Comparison of ENCODE assay signal across 1 cellular context in the genomic region with DNA sequence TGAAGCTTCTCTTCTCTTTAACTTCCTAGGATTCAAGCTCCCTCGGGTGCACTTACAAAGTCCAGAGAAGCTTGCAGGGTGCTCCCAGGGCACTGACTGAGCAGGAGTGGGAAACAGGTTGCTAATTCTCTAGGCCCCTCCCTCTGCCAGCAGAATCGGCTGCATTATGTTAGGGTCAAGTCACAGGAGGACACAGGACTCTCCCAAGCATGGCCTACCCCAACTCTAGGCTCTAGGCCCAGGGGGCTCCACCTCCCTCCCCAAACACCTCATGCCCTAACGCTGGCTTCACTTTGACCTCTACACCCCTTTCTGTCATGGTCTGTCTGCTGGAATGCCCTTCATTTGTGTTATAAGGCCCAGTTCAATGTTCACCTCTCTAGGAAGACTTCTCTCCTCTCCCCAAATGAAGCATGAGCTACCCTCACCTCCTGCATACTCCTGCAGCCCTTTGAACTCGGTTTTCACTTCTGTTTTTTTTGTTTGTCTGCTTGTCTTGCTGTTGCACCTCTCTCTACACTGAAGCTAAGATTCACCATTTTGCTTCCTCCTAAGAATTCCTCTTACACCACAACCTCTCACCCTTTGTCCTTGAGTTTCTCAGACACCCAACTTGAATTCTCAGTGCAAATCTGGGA.
TF ChIP-seq lines count a peak whose summit lies in the region.

No MANE protein-coding gene starts in this region.

TF ChIP-seq in GM12878, 131 proteins besides CTCF, POLR2A, EP300 and RAD21 (continued from another document and continues in another):
- TF ChIP-seq, protein P1, sequence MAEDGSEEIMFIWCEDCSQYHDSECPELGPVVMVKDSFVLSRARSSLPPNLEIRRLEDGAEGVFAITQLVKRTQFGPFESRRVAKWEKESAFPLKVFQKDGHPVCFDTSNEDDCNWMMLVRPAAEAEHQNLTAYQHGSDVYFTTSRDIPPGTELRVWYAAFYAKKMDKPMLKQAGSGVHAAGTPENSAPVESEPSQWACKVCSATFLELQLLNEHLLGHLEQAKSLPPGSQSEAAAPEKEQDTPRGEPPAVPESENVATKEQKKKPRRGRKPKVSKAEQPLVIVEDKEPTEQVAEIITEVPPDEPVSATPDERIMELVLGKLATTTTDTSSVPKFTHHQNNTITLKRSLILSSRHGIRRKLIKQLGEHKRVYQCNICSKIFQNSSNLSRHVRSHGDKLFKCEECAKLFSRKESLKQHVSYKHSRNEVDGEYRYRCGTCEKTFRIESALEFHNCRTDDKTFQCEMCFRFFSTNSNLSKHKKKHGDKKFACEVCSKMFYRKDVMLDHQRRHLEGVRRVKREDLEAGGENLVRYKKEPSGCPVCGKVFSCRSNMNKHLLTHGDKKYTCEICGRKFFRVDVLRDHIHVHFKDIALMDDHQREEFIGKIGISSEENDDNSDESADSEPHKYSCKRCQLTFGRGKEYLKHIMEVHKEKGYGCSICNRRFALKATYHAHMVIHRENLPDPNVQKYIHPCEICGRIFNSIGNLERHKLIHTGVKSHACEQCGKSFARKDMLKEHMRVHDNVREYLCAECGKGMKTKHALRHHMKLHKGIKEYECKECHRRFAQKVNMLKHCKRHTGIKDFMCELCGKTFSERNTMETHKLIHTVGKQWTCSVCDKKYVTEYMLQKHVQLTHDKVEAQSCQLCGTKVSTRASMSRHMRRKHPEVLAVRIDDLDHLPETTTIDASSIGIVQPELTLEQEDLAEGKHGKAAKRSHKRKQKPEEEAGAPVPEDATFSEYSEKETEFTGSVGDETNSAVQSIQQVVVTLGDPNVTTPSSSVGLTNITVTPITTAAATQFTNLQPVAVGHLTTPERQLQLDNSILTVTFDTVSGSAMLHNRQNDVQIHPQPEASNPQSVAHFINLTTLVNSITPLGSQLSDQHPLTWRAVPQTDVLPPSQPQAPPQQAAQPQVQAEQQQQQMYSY (CRISPR knock-in tag; IDR thresholded peaks at IDR 0.05), result no peak
- TF ChIP-seq, protein P2, sequence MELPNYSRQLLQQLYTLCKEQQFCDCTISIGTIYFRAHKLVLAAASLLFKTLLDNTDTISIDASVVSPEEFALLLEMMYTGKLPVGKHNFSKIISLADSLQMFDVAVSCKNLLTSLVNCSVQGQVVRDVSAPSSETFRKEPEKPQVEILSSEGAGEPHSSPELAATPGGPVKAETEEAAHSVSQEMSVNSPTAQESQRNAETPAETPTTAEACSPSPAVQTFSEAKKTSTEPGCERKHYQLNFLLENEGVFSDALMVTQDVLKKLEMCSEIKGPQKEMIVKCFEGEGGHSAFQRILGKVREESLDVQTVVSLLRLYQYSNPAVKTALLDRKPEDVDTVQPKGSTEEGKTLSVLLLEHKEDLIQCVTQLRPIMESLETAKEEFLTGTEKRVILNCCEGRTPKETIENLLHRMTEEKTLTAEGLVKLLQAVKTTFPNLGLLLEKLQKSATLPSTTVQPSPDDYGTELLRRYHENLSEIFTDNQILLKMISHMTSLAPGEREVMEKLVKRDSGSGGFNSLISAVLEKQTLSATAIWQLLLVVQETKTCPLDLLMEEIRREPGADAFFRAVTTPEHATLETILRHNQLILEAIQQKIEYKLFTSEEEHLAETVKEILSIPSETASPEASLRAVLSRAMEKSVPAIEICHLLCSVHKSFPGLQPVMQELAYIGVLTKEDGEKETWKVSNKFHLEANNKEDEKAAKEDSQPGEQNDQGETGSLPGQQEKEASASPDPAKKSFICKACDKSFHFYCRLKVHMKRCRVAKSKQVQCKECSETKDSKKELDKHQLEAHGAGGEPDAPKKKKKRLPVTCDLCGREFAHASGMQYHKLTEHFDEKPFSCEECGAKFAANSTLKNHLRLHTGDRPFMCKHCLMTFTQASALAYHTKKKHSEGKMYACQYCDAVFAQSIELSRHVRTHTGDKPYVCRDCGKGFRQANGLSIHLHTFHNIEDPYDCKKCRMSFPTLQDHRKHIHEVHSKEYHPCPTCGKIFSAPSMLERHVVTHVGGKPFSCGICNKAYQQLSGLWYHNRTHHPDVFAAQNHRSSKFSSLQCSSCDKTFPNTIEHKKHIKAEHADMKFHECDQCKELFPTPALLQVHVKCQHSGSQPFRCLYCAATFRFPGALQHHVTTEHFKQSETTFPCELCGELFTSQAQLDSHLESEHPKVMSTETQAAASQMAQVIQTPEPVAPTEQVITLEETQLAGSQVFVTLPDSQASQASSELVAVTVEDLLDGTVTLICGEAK (IDR thresholded peaks at IDR 0.05; ENCODE audit: borderline replicate concordance), result no peak
- TF ChIP-seq NFXL1 (IDR thresholded peaks at IDR 0.05; ENCODE audit: borderline replicate concordance) (no peak), RB1 (IDR thresholded peaks at IDR 0.05; ENCODE audit: borderline replicate concordance) (no peak), TCF7 (IDR thresholded peaks at IDR 0.05; ENCODE audit: borderline replicate concordance) (peak; percentile 62; the same call in 1 of the 2 replicates), BMI1 (IDR thresholded peaks at IDR 0.05; ENCODE audit: borderline replicate concordance) (no peak), JUND (IDR thresholded peaks at IDR 0.05; ENCODE audit: low read depth, low read length) (no peak), SP1 (IDR thresholded peaks at IDR 0.05; ENCODE audit: low read depth, low read length) (no peak), SIN3A (IDR thresholded peaks at IDR 0.05; ENCODE audit: low read depth, low read length) (no peak), FOXM1 (IDR thresholded peaks at IDR 0.05; ENCODE audit: low read depth, low read length) (no peak), HSF1 (IDR thresholded peaks at IDR 0.05; ENCODE audit: low read depth, low read length) (no peak), ZNF274 (IDR thresholded peaks at IDR 0.05; ENCODE audit: insufficient read depth, insufficient read length) (no peak), EGR1 (IDR thresholded peaks at IDR 0.05; ENCODE audit: borderline replicate concordance in 1 of 2, low read depth in 2 of 2, low read length in 2 of 2) (no peak), CEBPZ (IDR thresholded peaks at IDR 0.05; ENCODE audit: low read depth, low read length) (no peak), ZSCAN29 (IDR thresholded peaks at IDR 0.05) (no peak), ETV6 (conservative IDR thresholded peaks at IDR 0.05 in 1 of 2, IDR thresholded peaks at IDR 0.05 in 1 of 2; ENCODE audit: borderline replicate concordance in 1 of 2, low read depth in 1 of 2) (no peak), RELA (IDR thresholded peaks at IDR 0.05; ENCODE audit: borderline replicate concordance, partially characterized antibody) (no peak), KAT2A (conservative IDR thresholded peaks at IDR 0.05; ENCODE audit: control insufficient read depth, low read depth, low read length) (no peak), IRF4 (IDR thresholded peaks at IDR 0.05; ENCODE audit: low read depth, low read length) (0 out of 2 replicates have a peak, but pooled peaks have one; percentile 20), USF2 (IDR thresholded peaks at IDR 0.05; ENCODE audit: borderline replicate concordance, low read depth, low read length) (no peak), RCOR1 (conservative IDR thresholded peaks at IDR 0.05; ENCODE audit: low read depth, low read length) (no peak), BCL3 (IDR thresholded peaks at IDR 0.05; ENCODE audit: borderline replicate concordance, insufficient read depth, low read depth, low read length, poor library complexity, severe bottlenecking) (no peak), POLR2AphosphoS2 (IDR thresholded peaks at IDR 0.05; ENCODE audit: low read depth, low read length) (no peak), TCF3 (IDR thresholded peaks at IDR 0.05; ENCODE audit: borderline replicate concordance, insufficient read depth, low read depth, low read length) (no peak), CHD1 (IDR thresholded peaks at IDR 0.05; ENCODE audit: low read depth, low read length) (no peak), CHD4 (IDR thresholded peaks at IDR 0.05) (no peak), NR2F1 (conservative IDR thresholded peaks at IDR 0.05) (peak; percentile 80), IRF3 (IDR thresholded peaks at IDR 0.05) (no peak)
- TF ChIP-seq, protein P3, sequence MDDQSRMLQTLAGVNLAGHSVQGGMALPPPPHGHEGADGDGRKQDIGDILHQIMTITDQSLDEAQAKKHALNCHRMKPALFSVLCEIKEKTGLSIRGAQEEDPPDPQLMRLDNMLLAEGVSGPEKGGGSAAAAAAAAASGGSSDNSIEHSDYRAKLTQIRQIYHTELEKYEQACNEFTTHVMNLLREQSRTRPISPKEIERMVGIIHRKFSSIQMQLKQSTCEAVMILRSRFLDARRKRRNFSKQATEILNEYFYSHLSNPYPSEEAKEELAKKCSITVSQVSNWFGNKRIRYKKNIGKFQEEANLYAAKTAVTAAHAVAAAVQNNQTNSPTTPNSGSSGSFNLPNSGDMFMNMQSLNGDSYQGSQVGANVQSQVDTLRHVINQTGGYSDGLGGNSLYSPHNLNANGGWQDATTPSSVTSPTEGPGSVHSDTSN (IDR thresholded peaks at IDR 0.05; ENCODE audit: insufficient replicate concordance, low read depth, low read length), result no peak
- TF ChIP-seq, protein P4, sequence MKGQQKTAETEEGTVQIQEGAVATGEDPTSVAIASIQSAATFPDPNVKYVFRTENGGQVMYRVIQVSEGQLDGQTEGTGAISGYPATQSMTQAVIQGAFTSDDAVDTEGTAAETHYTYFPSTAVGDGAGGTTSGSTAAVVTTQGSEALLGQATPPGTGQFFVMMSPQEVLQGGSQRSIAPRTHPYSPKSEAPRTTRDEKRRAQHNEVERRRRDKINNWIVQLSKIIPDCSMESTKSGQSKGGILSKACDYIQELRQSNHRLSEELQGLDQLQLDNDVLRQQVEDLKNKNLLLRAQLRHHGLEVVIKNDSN (IDR thresholded peaks at IDR 0.05; ENCODE audit: borderline replicate concordance, extremely low read length, insufficient read depth, low read depth, low read length), result no peak
